Comparison of ENCODE assay signal across 14 cellular contexts in the genomic region with DNA sequence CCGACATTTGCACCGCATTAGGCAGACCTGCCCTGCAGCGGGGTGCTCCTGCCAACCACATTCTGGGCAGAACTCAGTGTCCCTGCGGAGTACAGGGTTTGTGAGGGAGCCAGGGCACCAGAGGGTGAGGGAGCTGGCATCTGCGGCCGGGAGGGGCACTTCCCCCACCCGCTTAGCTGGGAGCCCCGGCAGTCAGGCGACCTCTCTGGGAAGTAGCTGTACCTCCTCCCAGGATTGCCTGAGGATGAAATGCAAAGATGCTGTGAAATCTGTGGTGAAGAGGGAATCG.
"Had no signal": no experiment of that assay in that cellular context is flagged by ENCODE, and none has a peak within 500 bp of the region (broad histone marks: within the 10 kb centered on the region; RNA-seq: fewer than 3 reads in every experiment).

No MANE protein-coding gene starts in this region.

- H3K27ac ChIP-seq: cardiac muscle cell, neural progenitor cell had no signal

- H3K36me3 ChIP-seq: neural progenitor cell had no signal

- H3K27ac Mint-ChIP-seq: activated CD4-positive, alpha-beta memory T cell treated with anti-CD3 and anti-CD28 coated beads for 36 hours; activated T-cell treated with anti-CD3 and anti-CD28 coated beads, Interleukin-2, amount 50 U/mL, for 72 hours; dendritic cell treated with granulocyte-macrophage colony-stimulating factor and Interleukin-4, amounts not matched to agents 40 ng/mL and 50 ng/mL, for 4 days; immature natural killer cell; neural progenitor cell; stimulated activated naive B cell treated with anti-CD40 and anti-IgM and Interleukin-4, amounts not matched to agents 10 μg/mL and 1 μg/mL and 100 μg/mL, for 72 hours; type B pancreatic cell had no signal

- H3K4me3 Mint-ChIP-seq: activated CD4-positive, alpha-beta memory T cell treated with anti-CD3 and anti-CD28 coated beads for 36 hours; activated T-cell treated with anti-CD3 and anti-CD28 coated beads, Interleukin-2, amount 50 U/mL, for 72 hours; dendritic cell treated with granulocyte-macrophage colony-stimulating factor and Interleukin-4, amounts not matched to agents 40 ng/mL and 50 ng/mL, for 4 days; immature natural killer cell; neural progenitor cell; stimulated activated naive B cell treated with anti-CD40 and anti-IgM and Interleukin-4, amounts not matched to agents 10 μg/mL and 1 μg/mL and 100 μg/mL, for 72 hours; type B pancreatic cell had no signal

- DNase-seq: activated CD4-positive, alpha-beta memory T cell treated with anti-CD3 and anti-CD28 coated beads for 36 hours; activated CD4-positive, alpha-beta T cell treated with anti-CD3 and anti-CD28 coated beads for 1 hour; activated gamma-delta T cell treated with Interleukin-2 at 50 U/mL for 16 hours; activated T-cell treated with anti-CD3 and anti-CD28 coated beads, Interleukin-2, amount 50 U/mL, for 72 hours; immature natural killer cell; mammary epithelial cell; stimulated activated CD4-positive, alpha-beta T cell treated with anti-CD3 and anti-CD28 coated beads, Interleukin-2, amount 100 ng/mL, for 24 hours; stimulated activated naive B cell treated with anti-CD40 and anti-IgM and Interleukin-4, amounts not matched to agents 10 μg/mL and 1 μg/mL and 100 μg/mL, for 72 hours; T-helper 9 cell had no signal

- H3K4me1 Mint-ChIP-seq: immature natural killer cell; neural progenitor cell; stimulated activated naive B cell treated with anti-CD40 and anti-IgM and Interleukin-4, amounts not matched to agents 10 μg/mL and 1 μg/mL and 100 μg/mL, for 72 hours had no signal

- H3K27me3 Mint-ChIP-seq: activated CD4-positive, alpha-beta memory T cell treated with anti-CD3 and anti-CD28 coated beads for 36 hours; dendritic cell treated with granulocyte-macrophage colony-stimulating factor and Interleukin-4, amounts not matched to agents 40 ng/mL and 50 ng/mL, for 4 days; stimulated activated naive B cell treated with anti-CD40 and anti-IgM and Interleukin-4, amounts not matched to agents 10 μg/mL and 1 μg/mL and 100 μg/mL, for 72 hours; type B pancreatic cell had no signal

- H3K9me3 Mint-ChIP-seq: activated CD4-positive, alpha-beta memory T cell treated with anti-CD3 and anti-CD28 coated beads for 36 hours; activated T-cell treated with anti-CD3 and anti-CD28 coated beads, Interleukin-2, amount 50 U/mL, for 72 hours; dendritic cell treated with granulocyte-macrophage colony-stimulating factor and Interleukin-4, amounts not matched to agents 40 ng/mL and 50 ng/mL, for 4 days; immature natural killer cell; neural progenitor cell; stimulated activated naive B cell treated with anti-CD40 and anti-IgM and Interleukin-4, amounts not matched to agents 10 μg/mL and 1 μg/mL and 100 μg/mL, for 72 hours; type B pancreatic cell had no signal

- H3K4me3 ChIP-seq: cardiac muscle cell, neural progenitor cell had no signal

- H3K27me3 ChIP-seq: cardiac muscle cell, neural progenitor cell had no signal

- ATAC-seq: activated T-cell treated with anti-CD3 and anti-CD28 coated beads, Interleukin-2, amount 50 U/mL, for 72 hours; sciatic nerve; stimulated activated naive B cell treated with anti-CD40 and anti-IgM and Interleukin-4, amounts not matched to agents 10 μg/mL and 1 μg/mL and 100 μg/mL, for 72 hours had no signal

- H3K4me1 ChIP-seq: neural progenitor cell had no signal
